21 cellular contexts compared by ENCODE assay signal in genomic region chr12:52622349-52622748, GRCh38. TPM values are rescaled to one million over a fixed set of nuclear protein-coding genes. Genes with fewer than 3 reads are reported as not detected.
DNase-seq lines count a peak whose midpoint lies in the region; ATAC-seq, FAIRE-seq and TF ChIP-seq lines count a peak whose summit lies in the region.
"Had no signal": no experiment of that assay in that cellular context is flagged by ENCODE, and none has a peak within 500 bp of the region (broad histone marks: within the 10 kb centered on the region; RNA-seq: fewer than 3 reads in every experiment).

No MANE protein-coding gene starts in this region.

- H3K9me3 ChIP-seq in K562 (replicated peaks; ENCODE audit: control insufficient read depth, insufficient read depth, low read depth, low read length) (no peaks in the 10 kb centered on the region), OCI-LY7 (ENCODE audit: low read length) (no peaks in the 10 kb centered on the region)
- H3K9me3 ChIP-seq: BE2C, Caco-2 had no signal

- BruUV-seq in K562 (replicated peaks; lab: Mats Ljungman, UMichigan) = no TSS peak
- BruUV-seq in OCI-LY7 (replicated peaks; lab: Mats Ljungman, UMichigan) = no TSS peak

- in situ Hi-C loops in K562 (cut with MboI) = no loop called here

- TF ChIP-seq POLR2A in K562 (conservative IDR thresholded peaks at IDR 0.05) = no peak

- DNase-seq in D341Med (ENCODE audit: low spot score) (peak; percentile 7), K562 (ENCODE audit: extremely low read depth in 1 of 4, low spot score in 3 of 4) (no peak), left lobe of liver (ENCODE audit: low spot score) (peak; percentile 10), ureter (ENCODE audit: low spot score) (peak; percentile 6), HT-29 (ENCODE audit: low spot score) (no peak), OCI-LY7 (ENCODE audit: low spot score) (no peak), DMS53 treated with DMSO at 0.1 percent for 48 hours (lab: John Stamatoyannopoulos, UW; ENCODE audit: unreplicated experiment) (no peak)
- DNase-seq: ACHN; BE2C; C1 segment of cervical spinal cord; Caco-2; CD4-positive, CD25-positive, alpha-beta regulatory T cell; DMS153; DMS79 treated with DMSO at 0.1 percent for 48 hours; GF-D8; GOT3; H7 had no signal

- ATAC-seq in K562 (no peak), left lobe of liver (no peak)
- ATAC-seq: GM12878, HepG2 had no signal

- H2AFZ ChIP-seq in K562 (ENCODE audit: low read depth, low read length) (0 out of 2 replicates have a peak overlapping the region, but pooled peaks have one; percentile 13), OCI-LY7 (ENCODE audit: low read length) (no peak overlapping the region)

- H3K9ac ChIP-seq in K562 (ENCODE audit: insufficient read depth in 1 of 2, low read depth in 2 of 2, low read length in 2 of 2) = no peak overlapping the region

- CTCF ChIA-PET in K562 (lab: Yijun Ruan, JAX; ENCODE audit: low intra/inter-chr PET ratio) (no interaction called here), OCI-LY7 (lab: Charles Lee; ENCODE audit: unreplicated experiment) (no interaction called here)

- TF ChIP-seq EP300 in K562 (IDR thresholded peaks at IDR 0.05; ENCODE audit: low read length) = no peak

- peaks cover 0 to 15% of the 10 kb centered on the region in 2 experiments; a peak in 3 of 5 replicates for H3K4me1 ChIP-seq in K562 (replicated peaks in 1 of 2; ENCODE audit: control insufficient read depth in 2 of 2, insufficient read depth in 2 of 2, low read length in 2 of 2)
- H3K4me1 ChIP-seq in OCI-LY7 (ENCODE audit: insufficient read depth, low read length, poor library complexity, severe bottlenecking) = no peaks in the 10 kb centered on the region
- H3K4me1 ChIP-seq: BE2C, Caco-2 had no signal

- H3K4me3 ChIP-seq in K562 = no peak overlapping the region
- H3K4me3 ChIP-seq in OCI-LY7 (ENCODE audit: low read depth, low read length, poor library complexity, severe bottlenecking) = no peak overlapping the region
- H3K4me3 ChIP-seq: GM12878 had no signal

- TF ChIP-seq CTCF in K562 (IDR thresholded peaks at IDR 0.05 in 2 of 3, conservative IDR thresholded peaks at IDR 0.05 in 1 of 3; ENCODE audit: insufficient read depth in 2 of 3, low read depth in 1 of 3, low read length in 3 of 3) = no peak
- no peak for TF ChIP-seq CTCF in OCI-LY7 (conservative IDR thresholded peaks at IDR 0.05; ENCODE audit: low read length)

- TF ChIP-seq RAD21 in K562 (CRISPR knock-in tag; conservative IDR thresholded peaks at IDR 0.05 in 1 of 2, IDR thresholded peaks at IDR 0.05 in 1 of 2) = no peak

- no peak for FAIRE-seq in K562 (lab: Jason Lieb, UNC)
- FAIRE-seq: A204.1, GM12878, HepG2 had no signal

- no peaks in the 10 kb centered on the region for H4K20me1 ChIP-seq in K562 (replicated peaks; ENCODE audit: control insufficient read depth, insufficient read depth, low read length)
- H4K20me1 ChIP-seq in OCI-LY7 (ENCODE audit: insufficient read depth, low read length) = no peaks in the 10 kb centered on the region; the same call in 1 of the 2 replicates

- no peak overlapping the region for H3K4me2 ChIP-seq in K562 (ENCODE audit: insufficient read depth, low read length)
- H3K4me2 ChIP-seq in OCI-LY7 (ENCODE audit: low read length) = no peak overlapping the region

- H3K9me2 ChIP-seq in OCI-LY7 (ENCODE audit: insufficient read depth, low read length) = no peaks in the 10 kb centered on the region

- H3K79me2 ChIP-seq in K562 (ENCODE audit: control insufficient read depth, insufficient read depth, low read length) (no peaks in the 10 kb centered on the region), OCI-LY7 (ENCODE audit: insufficient read depth, low read depth, low read length) (no peaks in the 10 kb centered on the region)

- intact Hi-C loops in K562 (cut with micrococcal nuclease) = no loop called here
- intact Hi-C loops in OCI-LY7 (cut with micrococcal nuclease; ENCODE audit: unreplicated experiment) = no loop called here

- H3K36me3 ChIP-seq in K562 (ENCODE audit: control insufficient read depth, insufficient read depth, low read length) (no peaks in the 10 kb centered on the region), OCI-LY7 (ENCODE audit: insufficient read depth, low read length) (no peaks in the 10 kb centered on the region)
- H3K36me3 ChIP-seq: BE2C had no signal

- POLR2A ChIA-PET in K562 (lab: Yijun Ruan, JAX) = no interaction called here
- POLR2A ChIA-PET in OCI-LY7 (lab: Charles Lee) = no interaction called here

- H3K27me3 ChIP-seq in K562 (ENCODE audit: control insufficient read depth in 2 of 2, insufficient read depth in 2 of 2, low read length in 2 of 2) = peaks cover 4 to 8% of the 10 kb centered on the region in 2 experiments; a peak in 4 of 5 replicates
- H3K27me3 ChIP-seq: BE2C had no signal

- H3K27ac ChIP-seq in K562 (ENCODE audit: extremely low read depth, low read depth, low read length) = no peak overlapping the region
- H3K27ac ChIP-seq in OCI-LY7 (ENCODE audit: low read depth, low read length, poor library complexity, severe bottlenecking) = no peak overlapping the region

- 44% methylated on average over 5 of the region's 5 CpGs for WGBS in K562 (ENCODE audit: insufficient coverage, low coverage, missing lambda C conversion rate)

- H3K9me1 ChIP-seq in K562 (ENCODE audit: control insufficient read depth, insufficient read depth, low read length) = no peaks in the 10 kb centered on the region

RNA-seq across cellular contexts. Expression of gene KRT73, which starts 4.0 kb away (rescaled TPM):
- total RNA-seq in K562 (2011; cell fraction: chromatin; rRNA removed; ENCODE audit: low replicate concordance) = not detected in 2 replicates
- total RNA-seq in K562 (2011; cell fraction: nucleolus; rRNA removed) = not detected in 2 replicates
- not detected in 2 replicates for total RNA-seq in K562 (2011; cell fraction: nucleoplasm; rRNA removed)
- 0.14 TPM in 1 of 2 replicates, not detected in the other for total RNA-seq in K562 (2014; rRNA removed)
- not detected in 2 replicates for total RNA-seq in K562 (2014; rRNA removed; fragmentation: Illumina TruSeq; extraction: Trizol)
- 0.11 and 0.18 TPM in 2 replicates for total RNA-seq in K562 (2015; rRNA removed; fragmentation: Illumina TruSeq; extraction: Trizol)
- total RNA-seq in K562 (2021) = not detected in 2 replicates
- not detected in 2 replicates for polyA plus RNA-seq in K562 (2011; rRNA removed)
- polyA plus RNA-seq in K562 (2011; cell fraction: cytosol; rRNA removed) = not detected in 2 replicates
- polyA plus RNA-seq in K562 (2011; cell fraction: nucleus; rRNA removed) = 0.13 TPM in 1 of 2 replicates, not detected in the other
- polyA plus RNA-seq in K562 (2012) = 0.18 and 0.37 TPM in 2 replicates
- polyA plus RNA-seq in K562 (2014; fragmentation: Illumina TruSeq; extraction: Trizol) = 0.09 TPM in 1 of 2 replicates, not detected in the other
- polyA plus RNA-seq in K562 (2014; fragmentation: Nextera tagmentation; extraction: Ambion mirVana) = not detected
- 0.13 TPM in 1 of 2 replicates, not detected in the other for polyA plus RNA-seq in K562 (2014; rRNA removed)
- polyA minus RNA-seq in K562 (2011; rRNA and poly(A)+ RNA removed) = not detected in 2 replicates
- not detected in 2 replicates for polyA minus RNA-seq in K562 (2011; cell fraction: cytosol; rRNA and poly(A)+ RNA removed)
- polyA minus RNA-seq in K562 (2011; cell fraction: nucleus; rRNA and poly(A)+ RNA removed) = not detected in 2 replicates
- total RNA-seq in left lobe of liver = not detected
- not detected for total RNA-seq in ureter
- not detected in 2 replicates for total RNA-seq in HT-29 (2014; rRNA removed; shearing (Covaris generic))
- total RNA-seq in OCI-LY7 (2014; rRNA removed; shearing (Covaris generic)) = not detected in 2 replicates
- total RNA-seq in OCI-LY7 (2022) = not detected in 2 replicates
- total RNA-seq: Caco-2, GM12878, H7, HepG2 had no signal
- polyA plus RNA-seq: GM12878, HepG2, IgD-negative memory B cell had no signal

RNA-seq across cellular contexts. Expression of gene KRT72, which starts 21.1 kb away (rescaled TPM):
- total RNA-seq in K562 (2011; cell fraction: chromatin; rRNA removed; ENCODE audit: low replicate concordance) = not detected in 2 replicates
- not detected in 2 replicates for total RNA-seq in K562 (2011; cell fraction: nucleolus; rRNA removed)
- total RNA-seq in K562 (2011; cell fraction: nucleoplasm; rRNA removed) = not detected in 2 replicates
- total RNA-seq in K562 (2014; rRNA removed) (not detected in 2 replicates), K562 (2014; rRNA removed; fragmentation: Illumina TruSeq; extraction: Trizol) (not detected in 2 replicates), K562 (2015; rRNA removed; fragmentation: Illumina TruSeq; extraction: Trizol) (not detected in 2 replicates), K562 (2021) (0.09 TPM in 1 of 2 replicates, not detected in the other), left lobe of liver (not detected), ureter (not detected), OCI-LY7 (2022) (not detected in 2 replicates)
- polyA plus RNA-seq in K562 (2011; rRNA removed) (not detected in 2 replicates), K562 (2014; fragmentation: Illumina TruSeq; extraction: Trizol) (not detected in 2 replicates), K562 (2014; fragmentation: Nextera tagmentation; extraction: Ambion mirVana) (not detected), K562 (2014; rRNA removed) (not detected in 2 replicates)
- polyA plus RNA-seq in K562 (2011; cell fraction: cytosol; rRNA removed) = not detected in 2 replicates
- polyA plus RNA-seq in K562 (2011; cell fraction: nucleus; rRNA removed) = not detected in 2 replicates
- 0.21 and 0.65 TPM in 2 replicates for polyA plus RNA-seq in K562 (2012)
- not detected in 2 replicates for polyA minus RNA-seq in K562 (2011; rRNA and poly(A)+ RNA removed)
- polyA minus RNA-seq in K562 (2011; cell fraction: cytosol; rRNA and poly(A)+ RNA removed) = not detected in 2 replicates
- not detected in 2 replicates for polyA minus RNA-seq in K562 (2011; cell fraction: nucleus; rRNA and poly(A)+ RNA removed)
- not detected in 2 replicates for total RNA-seq in HT-29 (2014; rRNA removed; shearing (Covaris generic))
- total RNA-seq in OCI-LY7 (2014; rRNA removed; shearing (Covaris generic)) = not detected in 2 replicates
- total RNA-seq: Caco-2, GM12878, H7, HepG2 had no signal
- polyA plus RNA-seq: GM12878, HepG2, IgD-negative memory B cell had no signal

RNA-seq across cellular contexts. Expression of gene KRT2, which starts 29.7 kb away (rescaled TPM):
- not detected in 2 replicates for total RNA-seq in K562 (2011; cell fraction: chromatin; rRNA removed; ENCODE audit: low replicate concordance)
- not detected in 2 replicates for total RNA-seq in K562 (2011; cell fraction: nucleolus; rRNA removed)
- total RNA-seq in K562 (2011; cell fraction: nucleoplasm; rRNA removed) = not detected in 2 replicates
- 0.04 TPM in 1 of 2 replicates, not detected in the other for total RNA-seq in K562 (2014; rRNA removed)
- 0.04 and 0.10 TPM in 2 replicates for total RNA-seq in K562 (2014; rRNA removed; fragmentation: Illumina TruSeq; extraction: Trizol)
- total RNA-seq in K562 (2015; rRNA removed; fragmentation: Illumina TruSeq; extraction: Trizol) = 0.60 and 0.69 TPM in 2 replicates
- 0.11 TPM in 1 of 2 replicates, not detected in the other for total RNA-seq in K562 (2021)
- polyA plus RNA-seq in K562 (2011; rRNA removed) = 0.03 and 0.04 TPM in 2 replicates
- not detected in 2 replicates for polyA plus RNA-seq in K562 (2011; cell fraction: cytosol; rRNA removed)
- 0.06 TPM in 1 of 2 replicates, not detected in the other for polyA plus RNA-seq in K562 (2011; cell fraction: nucleus; rRNA removed)
- polyA plus RNA-seq in K562 (2012) = 0.42 and 0.87 TPM in 2 replicates
- 0.06 TPM in 1 of 2 replicates, not detected in the other for polyA plus RNA-seq in K562 (2014; fragmentation: Illumina TruSeq; extraction: Trizol)
- under 1 TPM; 0.07 to 0.10 TPM for polyA plus RNA-seq in K562 (2014; fragmentation: Nextera tagmentation; extraction: Ambion mirVana)
- polyA plus RNA-seq in K562 (2014; rRNA removed) = 0.17 TPM in 1 of 2 replicates, not detected in the other
- polyA minus RNA-seq in K562 (2011; rRNA and poly(A)+ RNA removed) = not detected in 2 replicates
- not detected in 2 replicates for polyA minus RNA-seq in K562 (2011; cell fraction: cytosol; rRNA and poly(A)+ RNA removed)
- polyA minus RNA-seq in K562 (2011; cell fraction: nucleus; rRNA and poly(A)+ RNA removed) = not detected in 2 replicates
- total RNA-seq in left lobe of liver = not detected
- not detected for total RNA-seq in ureter
- not detected in 2 replicates for total RNA-seq in HT-29 (2014; rRNA removed; shearing (Covaris generic))
- not detected in 2 replicates for total RNA-seq in OCI-LY7 (2014; rRNA removed; shearing (Covaris generic))
- total RNA-seq in OCI-LY7 (2022) = not detected in 2 replicates
- total RNA-seq: Caco-2, H7, HepG2 had no signal
- polyA plus RNA-seq: HepG2, IgD-negative memory B cell had no signal

RNA-seq across cellular contexts. Expression of gene KRT74, which starts 48.7 kb away (rescaled TPM):
- total RNA-seq in K562 (2011; cell fraction: chromatin; rRNA removed; ENCODE audit: low replicate concordance) = not detected in 2 replicates
- total RNA-seq in K562 (2011; cell fraction: nucleolus; rRNA removed) = not detected in 2 replicates
- not detected in 2 replicates for total RNA-seq in K562 (2011; cell fraction: nucleoplasm; rRNA removed)
- total RNA-seq in K562 (2014; rRNA removed) (not detected in 2 replicates), K562 (2014; rRNA removed; fragmentation: Illumina TruSeq; extraction: Trizol) (not detected in 2 replicates), K562 (2015; rRNA removed; fragmentation: Illumina TruSeq; extraction: Trizol) (not detected in 2 replicates), K562 (2021) (not detected in 2 replicates), left lobe of liver (not detected), ureter (0.26 TPM), OCI-LY7 (2022) (not detected in 2 replicates)
- polyA plus RNA-seq in K562 (2011; rRNA removed) (not detected in 2 replicates), K562 (2014; fragmentation: Illumina TruSeq; extraction: Trizol) (not detected in 2 replicates), K562 (2014; fragmentation: Nextera tagmentation; extraction: Ambion mirVana) (not detected), K562 (2014; rRNA removed) (not detected in 2 replicates)
- not detected in 2 replicates for polyA plus RNA-seq in K562 (2011; cell fraction: cytosol; rRNA removed)
- not detected in 2 replicates for polyA plus RNA-seq in K562 (2011; cell fraction: nucleus; rRNA removed)
- not detected in 2 replicates for polyA plus RNA-seq in K562 (2012)
- polyA minus RNA-seq in K562 (2011; rRNA and poly(A)+ RNA removed) = not detected in 2 replicates
- polyA minus RNA-seq in K562 (2011; cell fraction: cytosol; rRNA and poly(A)+ RNA removed) = not detected in 2 replicates
- polyA minus RNA-seq in K562 (2011; cell fraction: nucleus; rRNA and poly(A)+ RNA removed) = not detected in 2 replicates
- total RNA-seq in HT-29 (2014; rRNA removed; shearing (Covaris generic)) = not detected in 2 replicates
- total RNA-seq in OCI-LY7 (2014; rRNA removed; shearing (Covaris generic)) = not detected in 2 replicates
- total RNA-seq: Caco-2; CD4-positive, CD25-positive, alpha-beta regulatory T cell; GM12878; H7; HepG2 had no signal
- polyA plus RNA-seq: CD4-positive, CD25-positive, alpha-beta regulatory T cell; GM12878; HepG2; IgD-negative memory B cell had no signal

RNA-seq across cellular contexts. Expression of gene KRT1, which starts 57.9 kb away (rescaled TPM):
- total RNA-seq in K562 (2011; cell fraction: chromatin; rRNA removed; ENCODE audit: low replicate concordance) = not detected in 2 replicates
- total RNA-seq in K562 (2011; cell fraction: nucleolus; rRNA removed) = not detected in 2 replicates
- total RNA-seq in K562 (2011; cell fraction: nucleoplasm; rRNA removed) = not detected in 2 replicates
- total RNA-seq in K562 (2014; rRNA removed) (not detected in 2 replicates), K562 (2014; rRNA removed; fragmentation: Illumina TruSeq; extraction: Trizol) (not detected in 2 replicates), K562 (2015; rRNA removed; fragmentation: Illumina TruSeq; extraction: Trizol) (0.11 and 0.18 TPM in 2 replicates), K562 (2021) (not detected in 2 replicates), left lobe of liver (not detected), ureter (not detected), OCI-LY7 (2022) (not detected in 2 replicates)
- polyA plus RNA-seq in K562 (2011; rRNA removed) (not detected in 2 replicates), K562 (2014; fragmentation: Illumina TruSeq; extraction: Trizol) (not detected in 2 replicates), K562 (2014; fragmentation: Nextera tagmentation; extraction: Ambion mirVana) (not detected), K562 (2014; rRNA removed) (not detected in 2 replicates)
- not detected in 2 replicates for polyA plus RNA-seq in K562 (2011; cell fraction: cytosol; rRNA removed)
- not detected in 2 replicates for polyA plus RNA-seq in K562 (2011; cell fraction: nucleus; rRNA removed)
- 0.33 TPM in 1 of 2 replicates, not detected in the other for polyA plus RNA-seq in K562 (2012)
- polyA minus RNA-seq in K562 (2011; rRNA and poly(A)+ RNA removed) = not detected in 2 replicates
- not detected in 2 replicates for polyA minus RNA-seq in K562 (2011; cell fraction: cytosol; rRNA and poly(A)+ RNA removed)
- polyA minus RNA-seq in K562 (2011; cell fraction: nucleus; rRNA and poly(A)+ RNA removed) = not detected in 2 replicates
- not detected in 2 replicates for total RNA-seq in HT-29 (2014; rRNA removed; shearing (Covaris generic))
- total RNA-seq in OCI-LY7 (2014; rRNA removed; shearing (Covaris generic)) = not detected in 2 replicates
- total RNA-seq: GM12878, H7, HepG2 had no signal
- polyA plus RNA-seq: GM12878, HepG2 had no signal

Comparison
In these comparisons a context has a peak if more than half of its experiments do, and no peak if none do; other contexts are left out.
1. DNase-seq: peak in D341Med (single experiment), left lobe of liver (single experiment) and ureter (single experiment); none in K562 (0 of 4), HT-29 (single experiment), OCI-LY7 (single experiment) and DMS53 treated with DMSO at 0.1 percent for 48 hours (single experiment).